ENCODE assay signal across 25 cellular contexts in genomic region chr10:104479906-104480579, GRCh38.
DNase-seq lines count a peak whose midpoint lies in the region; ATAC-seq, FAIRE-seq and TF ChIP-seq lines count a peak whose summit lies in the region.
"Had no signal": no experiment of that assay in that cellular context is flagged by ENCODE, and none has a peak within 500 bp of the region (broad histone marks: within the 10 kb centered on the region; RNA-seq: fewer than 3 reads in every experiment).

No MANE protein-coding gene starts in this region.

- H3K27ac Mint-ChIP-seq in WTC11, result no peak overlapping the region
- H3K27ac Mint-ChIP-seq: natural killer cell had no signal

- H3K9me3 ChIP-seq in esophagus squamous epithelium, result no peaks in the 10 kb centered on the region
- H3K9me3 ChIP-seq in small intestine (ENCODE audit: control insufficient read depth, low read depth), result no peaks in the 10 kb centered on the region
- H3K9me3 ChIP-seq: sigmoid colon had no signal

- intact Hi-C loops in posterior vena cava (cut with DNase I) (no loop called here), esophagus squamous epithelium (cut with DNase I) (no loop called here)

- TF ChIP-seq CTCF in brain microvascular endothelial cell (IDR thresholded peaks at IDR 0.05; ENCODE audit: low read depth, low read length, missing control alignments), result no peak
- TF ChIP-seq CTCF in esophagus squamous epithelium (IDR thresholded peaks at IDR 0.05), result no peak
- no peak for TF ChIP-seq CTCF in WTC11 (IDR thresholded peaks at IDR 0.05)

- H3K27ac ChIP-seq in brain microvascular endothelial cell (no peak overlapping the region), esophagus squamous epithelium (no peak overlapping the region), small intestine (ENCODE audit: low read depth in 1 of 2, low read length in 1 of 2) (no peak overlapping the region)
- H3K27ac ChIP-seq: dorsolateral prefrontal cortex, sigmoid colon had no signal

- no peaks in the 10 kb centered on the region for H3K4me1 ChIP-seq in esophagus squamous epithelium
- no peaks in the 10 kb centered on the region for H3K4me1 ChIP-seq in small intestine (ENCODE audit: control insufficient read depth in 2 of 2, insufficient read depth in 1 of 2, low read depth in 1 of 2, low read length in 1 of 2)
- H3K4me1 ChIP-seq: sigmoid colon had no signal

- no peaks in the 10 kb centered on the region for H3K27me3 ChIP-seq in brain microvascular endothelial cell (replicated peaks)
- peaks cover 0 to 16% (median 0%) of the 10 kb centered on the region in 4 donors for H3K27me3 ChIP-seq in esophagus squamous epithelium
- H3K27me3 ChIP-seq in small intestine (ENCODE audit: control insufficient read depth in 2 of 2, insufficient read depth in 2 of 2, low read length in 2 of 2), result peaks cover 0 to 2% of the 10 kb centered on the region in 2 donors
- H3K27me3 ChIP-seq: sigmoid colon had no signal

- WGBS in esophagus squamous epithelium, 2 donors, result 77 to 82% methylated on average over 5 of the region's 6 CpGs
- 50 to 57% (median 54%) methylated on average over 5 to 6 of the region's 6 CpGs for WGBS in small intestine, 3 donors

- H3K36me3 Mint-ChIP-seq in WTC11, result no peaks in the 10 kb centered on the region
- H3K36me3 Mint-ChIP-seq: natural killer cell had no signal

- TF ChIP-seq POLR2A in esophagus squamous epithelium (IDR thresholded peaks at IDR 0.05), result no peak

- CTCF ChIA-PET in WTC11 (lab: Charles Lee), result no interaction called here

- H3K4me1 Mint-ChIP-seq in WTC11, result no peaks in the 10 kb centered on the region; the same call in 1 of the 2 replicates
- H3K4me1 Mint-ChIP-seq: central memory CD8-positive, alpha-beta T cell; natural killer cell had no signal

- H3K9me3 Mint-ChIP-seq in WTC11, result no peaks in the 10 kb centered on the region
- H3K9me3 Mint-ChIP-seq: central memory CD8-positive, alpha-beta T cell; natural killer cell; stimulated activated naive CD8-positive, alpha-beta T cell treated with anti-CD3 and anti-CD28 coated beads, Interleukin-15, amount 100 ng/mL, for 72 hours had no signal

- H3K36me3 ChIP-seq in brain microvascular endothelial cell (replicated peaks) (no peaks in the 10 kb centered on the region), esophagus squamous epithelium (no peaks in the 10 kb centered on the region), small intestine (ENCODE audit: control insufficient read depth in 2 of 2, insufficient read depth in 2 of 2, low read length in 2 of 2) (no peaks in the 10 kb centered on the region)
- H3K36me3 ChIP-seq: sigmoid colon had no signal

- H3K27me3 Mint-ChIP-seq in WTC11 (ENCODE audit: low read depth), result no peaks in the 10 kb centered on the region; the same call in 1 of the 2 replicates

- no peak overlapping the region for H3K4me3 Mint-ChIP-seq in WTC11
- H3K4me3 Mint-ChIP-seq: central memory CD8-positive, alpha-beta T cell; natural killer cell; stimulated activated naive CD8-positive, alpha-beta T cell treated with anti-CD3 and anti-CD28 coated beads, Interleukin-15, amount 100 ng/mL, for 72 hours had no signal

- DNase-seq in HT1080 (ENCODE audit: low read depth) (peak; percentile 17), NCI-H2227 treated with DMSO at 0.1 percent for 48 hours (lab: John Stamatoyannopoulos, UW) (peak; percentile 34), brain microvascular endothelial cell (peak; percentile 2), posterior vena cava (ENCODE audit: low spot score) (peak; percentile 89), NCI-H2107 treated with DMSO at 0.1 percent for 48 hours (lab: John Stamatoyannopoulos, UW; ENCODE audit: unreplicated experiment) (no peak), esophagus squamous epithelium (lab: John Stamatoyannopoulos, UW) (no peak), WTC11 (ENCODE audit: low spot score) (no peak), small intestine (no peak)
- DNase-seq: activated CD4-positive, alpha-beta T cell treated with anti-CD3 and anti-CD28 coated beads, Interleukin-2, amount 50 U/mL, for 4 hours; activated naive CD4-positive, alpha-beta T cell treated with anti-CD3 and anti-CD28 coated beads, Interleukin-2, amount 50 U/mL, for 16 hours; anterior cingulate cortex; dorsolateral prefrontal cortex; foreskin fibroblast; natural killer cell; NCI-H1694; NCI-H2171; NCI-H526; sigmoid colon; stimulated activated CD4-positive, alpha-beta T cell treated with anti-CD3 and anti-CD28 coated beads, Interleukin-15, amount 100 ng/mL, for 24 hours; stimulated activated naive CD8-positive, alpha-beta T cell treated with anti-CD3 and anti-CD28 coated beads, Interleukin-15, amount 100 ng/mL, for 72 hours had no signal

- no peak for ATAC-seq in WTC11
- ATAC-seq: HCT116, natural killer cell, SK-N-SH treated with all-trans-retinoic acid at 6 μM for 48 hours had no signal

- H3K4me3 ChIP-seq in brain microvascular endothelial cell (ENCODE audit: low read depth, low read length), result no peak overlapping the region
- H3K4me3 ChIP-seq in esophagus squamous epithelium, result no peak overlapping the region
- H3K4me3 ChIP-seq in small intestine (ENCODE audit: low read depth in 1 of 2, low read length in 2 of 2), result no peak overlapping the region
- H3K4me3 ChIP-seq: dorsolateral prefrontal cortex, sigmoid colon had no signal

- in situ Hi-C loops in brain microvascular endothelial cell (cut with HindIII; ENCODE audit: low pct_ligation_motif_present, low sequenced_read_pairs), result no loop called here

- POLR2A ChIA-PET in WTC11 (lab: Charles Lee), result no interaction called here

- no peak for FAIRE-seq in small intestine (lab: Jason Lieb, UNC)
- FAIRE-seq: D721Med, endothelial cell of umbilical vein had no signal

TF ChIP-seq in WTC11, 78 proteins besides CTCF, POLR2A, EP300 and RAD21:
- TF ChIP-seq CBFB (CRISPR knock-in tag; IDR thresholded peaks at IDR 0.05; ENCODE audit: low read depth), result no peak
- TF ChIP-seq CREM (CRISPR knock-in tag; IDR thresholded peaks at IDR 0.05), result no peak
- TF ChIP-seq SOX15 (CRISPR knock-in tag; IDR thresholded peaks at IDR 0.05), result no peak
- no peak for TF ChIP-seq TEAD1 (CRISPR knock-in tag; IDR thresholded peaks at IDR 0.05)
- TF ChIP-seq KAT7 (CRISPR knock-in tag; IDR thresholded peaks at IDR 0.05; ENCODE audit: borderline replicate concordance), result no peak
- no peak for TF ChIP-seq ZBTB21 (CRISPR knock-in tag; IDR thresholded peaks at IDR 0.05; ENCODE audit: borderline replicate concordance)
- no peak for TF ChIP-seq NR2C2 (CRISPR knock-in tag; IDR thresholded peaks at IDR 0.05)
- no peak for TF ChIP-seq ATF6 (CRISPR knock-in tag; IDR thresholded peaks at IDR 0.05)
- no peak for TF ChIP-seq ZNF121 (CRISPR knock-in tag; IDR thresholded peaks at IDR 0.05)
- no peak for TF ChIP-seq HMGXB4 (CRISPR knock-in tag; IDR thresholded peaks at IDR 0.05)
- no peak for TF ChIP-seq SP1 (CRISPR knock-in tag; conservative IDR thresholded peaks at IDR 0.05)
- no peak for TF ChIP-seq ZNF232 (CRISPR knock-in tag; IDR thresholded peaks at IDR 0.05)
- no peak for TF ChIP-seq ATF2 (CRISPR knock-in tag; IDR thresholded peaks at IDR 0.05; ENCODE audit: borderline replicate concordance, low read depth)
TF ChIP-seq in WTC11: peak in this region for 0.

Comparison
In these comparisons a context has a peak if more than half of its experiments do, and no peak if none do; other contexts are left out.
1. DNase-seq: peak in HT1080 (single experiment), NCI-H2227 treated with DMSO at 0.1 percent for 48 hours (single experiment), brain microvascular endothelial cell (single experiment) and posterior vena cava (single experiment); none in NCI-H2107 treated with DMSO at 0.1 percent for 48 hours (single experiment), esophagus squamous epithelium (single experiment), WTC11 (single experiment) and small intestine (single experiment).